32 cellular contexts compared by ENCODE assay signal in the genomic region with DNA sequence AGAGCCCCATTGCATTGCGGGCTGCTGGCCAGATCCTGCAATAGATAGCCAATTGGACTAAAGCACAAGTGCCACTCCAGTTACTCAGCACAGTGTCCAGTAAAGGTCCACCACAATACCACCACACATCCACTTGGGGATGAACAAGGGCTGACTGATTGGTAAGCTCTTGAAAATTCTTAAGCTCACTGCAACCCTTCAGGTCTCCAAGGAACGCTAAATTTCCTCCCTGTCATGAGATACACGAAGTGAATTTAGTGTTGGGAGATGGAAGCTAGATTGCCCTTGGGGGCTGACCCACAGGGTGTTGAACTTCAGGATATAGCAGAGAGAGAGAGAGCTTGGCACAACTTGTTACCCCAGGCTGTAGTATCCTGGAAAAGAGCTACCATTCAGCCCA. TPM values are rescaled to one million over a fixed set of nuclear protein-coding genes. Genes with fewer than 3 reads are reported as not detected.
"Had no signal": no experiment of that assay in that cellular context is flagged by ENCODE, and none has a peak within 500 bp of the region (broad histone marks: within the 10 kb centered on the region; RNA-seq: fewer than 3 reads in every experiment).

No MANE protein-coding gene starts in this region.

- H3K27me3 ChIP-seq: colonic mucosa, esophagus squamous epithelium, gastrocnemius medialis, heart right ventricle, left lung had no signal

- H3K4me1 ChIP-seq: colonic mucosa, esophagus squamous epithelium, gastrocnemius medialis, heart right ventricle, lower lobe of right lung had no signal

- H3K36me3 ChIP-seq: colonic mucosa, esophagus squamous epithelium, gastrocnemius medialis, heart right ventricle, left lung, lower lobe of right lung had no signal

- H3K4me3 ChIP-seq: colonic mucosa, esophagus squamous epithelium, gastrocnemius medialis, heart right ventricle, left lung, lower lobe of right lung, mucosa of descending colon had no signal

- FAIRE-seq: endometrium, islet of Langerhans, keratinocyte had no signal

- ATAC-seq: effector memory CD8-positive, alpha-beta T cell; esophagus mucosa; gastrocnemius medialis; heart right ventricle; left cardiac atrium; left lung; left ventricle myocardium superior; lower lobe of right lung; mucosa of descending colon had no signal

- DNase-seq: colonic mucosa; cortex of kidney; effector CD8-positive, alpha-beta T cell; effector memory CD8-positive, alpha-beta T cell; endodermal cell; erythroblast; esophagus squamous epithelium; foreskin fibroblast; foreskin melanocyte; gastrocnemius medialis; glutamatergic neuron; head of caudate nucleus; heart right ventricle; hippocampal formation; left cardiac atrium; left lung; left ventricle myocardium superior; lower lobe of right lung; mesenchymal stem cell; mucosa of descending colon had no signal

- H3K27ac ChIP-seq: colonic mucosa, epithelial cell of prostate, esophagus squamous epithelium, gastrocnemius medialis, heart right ventricle, left lung, lower lobe of right lung had no signal

- H3K9me3 ChIP-seq: colonic mucosa, gastrocnemius medialis, lower lobe of right lung had no signal

RNA-seq across cellular contexts. Expression of a gene that starts 9.8 kb away (rescaled TPM):
- total RNA-seq: chondrocyte, colonic mucosa, dermis microvascular lymphatic vessel endothelial cell, esophagus mucosa, esophagus squamous epithelium, gastrocnemius medialis, glomerular endothelial cell, heart right ventricle, kidney epithelial cell, left lung, left ventricle myocardium superior, lower lobe of right lung, lung microvascular endothelial cell, mesothelial cell of epicardium, mucosa of descending colon had no signal
- polyA plus RNA-seq: heart right ventricle had no signal

RNA-seq across cellular contexts. Expression of a gene that starts 39.9 kb away (rescaled TPM):
- total RNA-seq: chondrocyte, colonic mucosa, dermis microvascular lymphatic vessel endothelial cell, endodermal cell, esophagus mucosa, esophagus squamous epithelium, gastrocnemius medialis, glomerular endothelial cell, heart right ventricle, kidney epithelial cell, left cardiac atrium, left ventricle myocardium superior, lung microvascular endothelial cell, mesenteric fat pad, mesothelial cell of epicardium, mucosa of descending colon had no signal
- polyA plus RNA-seq: heart right ventricle, keratinocyte had no signal
